In the genomic region with DNA sequence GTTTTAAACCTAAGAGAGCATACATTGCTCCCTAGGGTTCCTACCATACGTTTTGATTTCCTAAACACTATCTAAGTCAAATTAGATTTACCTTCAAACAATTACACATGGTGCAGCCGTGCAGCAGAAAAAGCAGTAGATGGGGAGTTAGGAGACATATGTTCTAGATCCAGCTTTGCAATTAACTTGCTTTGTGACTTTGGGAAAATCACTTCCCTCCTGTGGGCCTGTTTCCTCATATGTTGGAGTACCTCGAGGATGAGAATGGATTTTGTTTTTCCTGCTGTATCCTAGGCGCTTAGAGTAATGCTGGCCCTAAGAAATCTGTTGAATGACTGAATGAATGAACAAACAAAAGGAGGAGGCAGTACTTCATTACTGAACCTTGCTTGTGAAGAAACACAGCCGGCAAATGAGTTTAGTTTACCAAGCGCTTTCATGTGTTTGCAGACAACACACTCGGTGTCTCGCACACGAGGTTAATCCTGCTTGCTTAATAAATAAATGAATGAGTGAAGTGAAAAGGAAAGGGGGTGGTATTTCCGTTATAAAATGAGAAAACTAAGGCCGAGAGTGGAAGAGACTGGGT, we compare ENCODE assay signal across 8 cellular contexts. TPM values are rescaled to one million over a fixed set of nuclear protein-coding genes. Genes with fewer than 3 reads are reported as not detected.
DNase-seq lines count a peak whose midpoint lies in the region; ATAC-seq and TF ChIP-seq lines count a peak whose summit lies in the region.

No MANE protein-coding gene starts in this region.

- H3K4me3 ChIP-seq in thyroid gland (replicated peaks in 1 of 3): peak overlapping the region; percentile 41 to 77 (median 74)

- H3K9me3 ChIP-seq in thyroid gland: no peaks in the 10 kb centered on the region

- peaks cover 10% of the 10 kb centered on the region for H3K9me3 Mint-ChIP-seq in activated naive CD8-positive, alpha-beta T cell treated with anti-CD3 and anti-CD28 coated beads, Interleukin-2, amount 10 ng/mL, durations not matched to agents 7 days and 5 days

- POLR2A ChIA-PET in activated naive CD8-positive, alpha-beta T cell treated with anti-CD3 and anti-CD28 coated beads, Interleukin-2, amount 10 ng/mL, durations not matched to agents 7 days and 5 days (lab: Charles Lee): interaction anchor here (1.0 to 1.8 kb wide), 4 partner anchors 9 to 1045 kb away, joined by 3 to 14 read pairs (median 8); a partner anchor contains a TSS

- ATAC-seq in HG03354 (IDR thresholded peaks at IDR 0.05; ENCODE audit: poor library complexity, severe bottlenecking, unreplicated experiment): peak; percentile 3
- no peak for ATAC-seq in activated naive CD8-positive, alpha-beta T cell treated with anti-CD3 and anti-CD28 coated beads, Interleukin-2, amount 10 ng/mL, durations not matched to agents 7 days and 5 days (ENCODE audit: low read depth)

- TF ChIP-seq POLR2A in thyroid gland (IDR thresholded peaks at IDR 0.05): no peak

- WGBS in thyroid gland, 2 donors: 1 to 4% methylated on average over 11 of the region's 11 CpGs

- peaks cover 36% of the 10 kb centered on the region for H3K4me1 Mint-ChIP-seq in activated naive CD8-positive, alpha-beta T cell treated with anti-CD3 and anti-CD28 coated beads, Interleukin-2, amount 10 ng/mL, durations not matched to agents 7 days and 5 days

- H3K27ac ChIP-seq in layer of hippocampus (ENCODE audit: low read depth, low read length): peak overlapping the region; percentile 66
- H3K27ac ChIP-seq in thyroid gland: peak overlapping the region; percentile 72 to 86 (median 72)

- H3K36me3 Mint-ChIP-seq in activated naive CD8-positive, alpha-beta T cell treated with anti-CD3 and anti-CD28 coated beads, Interleukin-2, amount 10 ng/mL, durations not matched to agents 7 days and 5 days: peaks cover 65% of the 10 kb centered on the region

- H3K27me3 ChIP-seq in layer of hippocampus (ENCODE audit: control insufficient read depth, insufficient read depth, low read length) (no peaks in the 10 kb centered on the region), thyroid gland (no peaks in the 10 kb centered on the region)

- peaks cover 20 to 26% of the 10 kb centered on the region in 2 donors for H3K36me3 ChIP-seq in thyroid gland

- peaks cover 14 to 22% of the 10 kb centered on the region in 2 donors for H3K4me1 ChIP-seq in thyroid gland

- TF ChIP-seq CTCF in thyroid gland (IDR thresholded peaks at IDR 0.05): no peak

- DNase-seq in NCI-H1092 treated with DMSO at 0.1 percent for 48 hours (lab: John Stamatoyannopoulos, UW) (peak; percentile 35), NCI-H1092 (lab: John Stamatoyannopoulos, UW) (no peak), thyroid gland (no peak), NCI-H2107 treated with DMSO at 0.1 percent for 48 hours (lab: John Stamatoyannopoulos, UW; ENCODE audit: unreplicated experiment) (no peak), middle frontal gyrus (ENCODE audit: extremely low spot score, low spot score) (no peak)
- no peak for DNase-seq in activated naive CD8-positive, alpha-beta T cell treated with anti-CD3 and anti-CD28 coated beads, Interleukin-2, amount 10 ng/mL, durations not matched to agents 7 days and 5 days

- H3K27ac Mint-ChIP-seq in activated naive CD8-positive, alpha-beta T cell treated with anti-CD3 and anti-CD28 coated beads, Interleukin-2, amount 10 ng/mL, durations not matched to agents 7 days and 5 days: peak overlapping the region; percentile 99

- H3K27me3 Mint-ChIP-seq in activated naive CD8-positive, alpha-beta T cell treated with anti-CD3 and anti-CD28 coated beads, Interleukin-2, amount 10 ng/mL, durations not matched to agents 7 days and 5 days: no peaks in the 10 kb centered on the region

- H3K4me3 Mint-ChIP-seq in activated naive CD8-positive, alpha-beta T cell treated with anti-CD3 and anti-CD28 coated beads, Interleukin-2, amount 10 ng/mL, durations not matched to agents 7 days and 5 days: peak overlapping the region; percentile 93

- intact Hi-C loops in thyroid gland (cut with DNase I): no loop called here

RNA-seq across cellular contexts. Expression of a gene that starts 0.6 kb away (rescaled TPM):
- total RNA-seq in activated naive CD8-positive, alpha-beta T cell treated with anti-CD3 and anti-CD28 coated beads, Interleukin-2, amount 10 ng/mL, durations not matched to agents 7 days and 5 days: 10 to 100 TPM; 11.8 to 12.2 TPM
- 10 to 100 TPM; 12.5 to 17.4 (median 13.7) TPM for total RNA-seq in thyroid gland

RNA-seq across cellular contexts. Expression of a gene that starts 0.8 kb away (rescaled TPM):
- 10 to 100 TPM; 14.6 to 16.0 TPM for total RNA-seq in activated naive CD8-positive, alpha-beta T cell treated with anti-CD3 and anti-CD28 coated beads, Interleukin-2, amount 10 ng/mL, durations not matched to agents 7 days and 5 days
- 10 to 100 TPM; 21.6 to 34.1 (median 24.5) TPM for total RNA-seq in thyroid gland

RNA-seq across cellular contexts. Expression of a gene that starts 13.0 kb away (rescaled TPM):
- total RNA-seq in activated naive CD8-positive, alpha-beta T cell treated with anti-CD3 and anti-CD28 coated beads, Interleukin-2, amount 10 ng/mL, durations not matched to agents 7 days and 5 days: not detected
- total RNA-seq in thyroid gland: not detected

RNA-seq across cellular contexts. Expression of a gene that starts 37.7 kb away (rescaled TPM):
- total RNA-seq in activated naive CD8-positive, alpha-beta T cell treated with anti-CD3 and anti-CD28 coated beads, Interleukin-2, amount 10 ng/mL, durations not matched to agents 7 days and 5 days: not detected
- total RNA-seq in thyroid gland: not detected
